Comparison of ENCODE assay signal across 20 cellular contexts in the genomic region with DNA sequence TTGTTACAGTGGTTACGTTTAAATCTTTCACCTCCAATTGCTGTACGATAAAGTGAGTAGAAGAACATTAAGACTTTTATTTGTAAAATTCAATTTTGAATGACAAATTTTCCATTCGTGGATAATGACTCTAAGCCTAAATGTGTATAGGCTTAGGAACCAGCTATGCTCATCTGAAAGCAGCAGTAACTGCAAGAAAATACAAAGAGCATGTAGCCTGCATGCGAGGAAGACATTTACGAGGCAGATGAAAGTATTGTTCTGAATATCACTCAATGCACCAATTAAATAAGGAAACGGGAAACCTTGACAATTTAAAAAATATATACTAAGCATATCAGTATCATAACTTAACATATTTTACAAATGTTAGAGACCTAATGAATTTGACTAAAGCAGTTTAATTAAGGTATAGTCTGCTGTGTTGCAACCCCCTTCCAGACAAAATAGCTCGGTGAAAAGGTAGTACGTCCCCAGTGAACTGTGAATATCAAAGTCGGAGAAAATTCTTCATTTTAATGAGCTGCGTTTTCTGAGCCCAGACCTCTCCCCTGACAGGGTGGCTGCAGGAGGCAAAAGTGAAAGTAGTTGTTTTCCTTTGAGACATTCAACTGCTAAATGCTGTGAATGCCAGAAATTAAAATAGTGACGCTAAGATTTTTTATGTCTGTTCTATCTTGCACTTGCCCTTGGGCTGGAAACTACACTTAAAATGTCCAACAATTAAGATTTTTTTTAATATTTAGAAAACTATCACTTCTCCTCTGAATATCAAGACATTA.
DNase-seq lines count a peak whose midpoint lies in the region; ATAC-seq and TF ChIP-seq lines count a peak whose summit lies in the region.
"Had no signal": no experiment of that assay in that cellular context is flagged by ENCODE, and none has a peak within 500 bp of the region (broad histone marks: within the 10 kb centered on the region; RNA-seq: fewer than 3 reads in every experiment).

No MANE protein-coding gene starts in this region.

- H2BK15ac ChIP-seq in IMR-90 (ENCODE audit: low read depth, low read length) (no peak overlapping the region), mesenchymal stem cell (ENCODE audit: low read depth, poor library complexity, severe bottlenecking) (no peak overlapping the region)

- H3K4me1 ChIP-seq in A673 (ENCODE audit: insufficient read depth, low read length, poor library complexity, severe bottlenecking) (peaks cover 4% of the 10 kb centered on the region), IMR-90 (ENCODE audit: control insufficient read depth, insufficient read depth, low read length) (no peaks in the 10 kb centered on the region), mesenchymal stem cell (ENCODE audit: control insufficient read depth, insufficient read depth, low read depth, low read length) (no peaks in the 10 kb centered on the region)
- H3K4me1 ChIP-seq: A549, right lobe of liver had no signal

- no peak overlapping the region for H3K56ac ChIP-seq in IMR-90 (ENCODE audit: extremely low read depth, insufficient read depth, low read length)

- no peak for TF ChIP-seq CTCF in A673 (conservative IDR thresholded peaks at IDR 0.05; ENCODE audit: low read depth, low read length)
- TF ChIP-seq CTCF in IMR-90 (conservative IDR thresholded peaks at IDR 0.05; ENCODE audit: low read depth, low read length), result no peak
- TF ChIP-seq CTCF in brain (conservative IDR thresholded peaks at IDR 0.05), result no peak

- dilution Hi-C loops in IMR-90 (cut with HindIII; ENCODE audit: low sequenced_read_pairs, unreplicated experiment), result no loop called here

- peaks cover 0 to 8% (median 0%) of the 10 kb centered on the region in 5 experiments for H3K9me3 Mint-ChIP-seq in brain

- no peak overlapping the region for H4K8ac ChIP-seq in IMR-90 (ENCODE audit: low read depth in 2 of 2, low read length in 2 of 2)
- H4K8ac ChIP-seq in mesenchymal stem cell (ENCODE audit: low read length), result no peak overlapping the region

- DNase-seq in A673 (ENCODE audit: low spot score), result peak; percentile 10
- no peak for DNase-seq in IMR-90
- DNase-seq in mesenchymal stem cell, result no peak
- DNase-seq in pons (ENCODE audit: low spot score), result no peak
- DNase-seq in midbrain (lab: John Stamatoyannopoulos, UW), result no peak
- no peak for DNase-seq in RKO (ENCODE audit: low spot score)
- DNase-seq: activated CD4-positive, alpha-beta memory T cell treated with anti-CD3 and anti-CD28 coated beads for 36 hours; anterior cingulate cortex; DMS79; effector CD8-positive, alpha-beta T cell; islet precursor cell; NCI-H2029 treated with DMSO at 0.1 percent for 48 hours; NCI-H82; right lobe of liver; SHP77 treated with DMSO at 0.1 percent for 48 hours; stomach; T-helper 9 cell had no signal

- no peak overlapping the region for H3K9ac ChIP-seq in IMR-90 (ENCODE audit: low read depth, low read length)
- peak overlapping the region; percentile 76 for H3K9ac ChIP-seq in mesenchymal stem cell (ENCODE audit: low read length)

- WGBS in IMR-90 (ENCODE audit: extremely low coverage in 2 of 2, insufficient read length in 1 of 2), 2 experiments, result no CpG with 5 or more reads among the region's 11 CpGs
- 63% methylated on average over 5 of the region's 11 CpGs for WGBS in mesenchymal stem cell

- H3K4me2 ChIP-seq in IMR-90 (ENCODE audit: low read depth, low read length) (peak overlapping the region; percentile 79), mesenchymal stem cell (ENCODE audit: low read length, poor library complexity, severe bottlenecking) (peak overlapping the region; percentile 47)
- H3K4me2 ChIP-seq: A549 had no signal

- H2BK12ac ChIP-seq in mesenchymal stem cell (ENCODE audit: low read length in 2 of 2), result no peak overlapping the region

- POLR2A ChIA-PET in A673 (lab: Charles Lee; ENCODE audit: low non-redundant PET), result no interaction called here
- POLR2A ChIA-PET in IMR-90 (lab: Charles Lee; ENCODE audit: unreplicated experiment), result no interaction called here

- H3K23ac ChIP-seq in IMR-90 (ENCODE audit: low read depth, low read length) (no peak overlapping the region), mesenchymal stem cell (ENCODE audit: low read length in 2 of 2) (no peak overlapping the region)

- in situ Hi-C loops in IMR-90 (cut with MboI; ENCODE audit: low sequenced_read_pairs), result no loop called here

- CTCF ChIA-PET in A673 (lab: Charles Lee) (no interaction called here), IMR-90 (lab: Yijun Ruan, JAX) (no interaction called here)

- H3K9me1 ChIP-seq in IMR-90 (ENCODE audit: insufficient read depth, low read length), result no peaks in the 10 kb centered on the region

- no peaks in the 10 kb centered on the region for H4K20me1 ChIP-seq in IMR-90 (ENCODE audit: insufficient read depth, low read length)

- H2BK5ac ChIP-seq in IMR-90 (ENCODE audit: low read depth, low read length, poor library complexity, severe bottlenecking) (no peak overlapping the region), mesenchymal stem cell (ENCODE audit: low read depth, low read length, poor library complexity, severe bottlenecking) (no peak overlapping the region)

- H3K27ac ChIP-seq in A673 (ENCODE audit: low read depth, low read length, poor library complexity, severe bottlenecking) (no peak overlapping the region), IMR-90 (ENCODE audit: insufficient read depth, low read length) (no peak overlapping the region), mesenchymal stem cell (ENCODE audit: low read length, poor library complexity, severe bottlenecking) (no peak overlapping the region)
- H3K27ac ChIP-seq: A549, right lobe of liver, stomach had no signal

- H3K14ac ChIP-seq in IMR-90 (replicated peaks; ENCODE audit: low read depth, low read length) (no peak overlapping the region), mesenchymal stem cell (ENCODE audit: low read length in 2 of 2) (no peak overlapping the region)

- no peak overlapping the region for H2AFZ ChIP-seq in IMR-90 (replicated peaks; ENCODE audit: low read length, poor library complexity)
- H2AFZ ChIP-seq in mesenchymal stem cell (ENCODE audit: low read depth, low read length), result no peak overlapping the region

- H4K5ac ChIP-seq in IMR-90 (ENCODE audit: low read depth, low read length), result no peak overlapping the region

- H3K79me1 ChIP-seq in IMR-90 (ENCODE audit: low read depth in 1 of 2, low read length in 2 of 2) (no peaks in the 10 kb centered on the region), mesenchymal stem cell (replicated peaks; ENCODE audit: low read length, poor library complexity, severe bottlenecking) (no peaks in the 10 kb centered on the region)

- H3K18ac ChIP-seq in IMR-90 (ENCODE audit: low read depth, low read length) (no peak overlapping the region), mesenchymal stem cell (ENCODE audit: low read depth in 1 of 2, low read length in 2 of 2) (no peak overlapping the region)

- H3K36me3 Mint-ChIP-seq in brain, result no peaks in the 10 kb centered on the region
- H3K36me3 Mint-ChIP-seq: activated CD4-positive, alpha-beta memory T cell treated with anti-CD3 and anti-CD28 coated beads for 36 hours had no signal

- no peak overlapping the region for H2BK120ac ChIP-seq in IMR-90 (ENCODE audit: low read depth, low read length)
- H2BK120ac ChIP-seq in mesenchymal stem cell (ENCODE audit: low read depth, low read length), result no peak overlapping the region

- no peak overlapping the region for H2AK9ac ChIP-seq in IMR-90 (replicated peaks; ENCODE audit: low read depth, low read length, poor library complexity)

- ATAC-seq in IMR-90 (ENCODE audit: low read depth) (peak; percentile 11; the same call in 1 of the 2 replicates), GM21423 (IDR thresholded peaks at IDR 0.05; ENCODE audit: unreplicated experiment) (no peak)
- ATAC-seq: A549 had no signal

- peak overlapping the region; percentile 36 to 86 (median 73) for H3K4me3 Mint-ChIP-seq in brain
- H3K4me3 Mint-ChIP-seq: activated CD4-positive, alpha-beta memory T cell treated with anti-CD3 and anti-CD28 coated beads for 36 hours had no signal

- H3K4ac ChIP-seq in IMR-90 (ENCODE audit: low read depth, low read length), result no peak overlapping the region
- H3K4ac ChIP-seq in mesenchymal stem cell (ENCODE audit: low read depth in 1 of 2, low read length in 2 of 2), result no peak overlapping the region

- intact Hi-C loops in A673 (cut with micrococcal nuclease; ENCODE audit: unreplicated experiment) (no loop called here), IMR-90 (cut with micrococcal nuclease) (no loop called here)

- H2AK5ac ChIP-seq in IMR-90 (ENCODE audit: low read depth, low read length) (no peak overlapping the region), mesenchymal stem cell (ENCODE audit: low read length, severe bottlenecking) (no peak overlapping the region)

- H2BK20ac ChIP-seq in IMR-90 (ENCODE audit: low read depth, low read length), result no peak overlapping the region

- TF ChIP-seq RAD21 in IMR-90 (IDR thresholded peaks at IDR 0.05; ENCODE audit: low read length), result no peak

- H3K9me3 ChIP-seq in A673 (ENCODE audit: low read depth, low read length, poor library complexity, severe bottlenecking), result no peaks in the 10 kb centered on the region
- H3K9me3 ChIP-seq in IMR-90 (ENCODE audit: control insufficient read depth, insufficient read depth, low read length), result no peaks in the 10 kb centered on the region
- H3K9me3 ChIP-seq in mesenchymal stem cell (ENCODE audit: control insufficient read depth, low read length), result peaks cover 3% of the 10 kb centered on the region
- H3K9me3 ChIP-seq: A549, right lobe of liver, stomach had no signal

- H3K27me3 ChIP-seq in A673 (replicated peaks; ENCODE audit: insufficient read depth, low read depth, low read length, poor library complexity), result peaks cover 3% of the 10 kb centered on the region
- H3K27me3 ChIP-seq in IMR-90 (ENCODE audit: control insufficient read depth, insufficient read depth, low read length), result no peaks in the 10 kb centered on the region
- no peaks in the 10 kb centered on the region for H3K27me3 ChIP-seq in mesenchymal stem cell (ENCODE audit: control insufficient read depth in 1 of 2, insufficient read depth in 1 of 2, low read length in 2 of 2)
- H3K27me3 ChIP-seq: right lobe of liver, stomach had no signal

- no peak for TF ChIP-seq POLR2A in IMR-90 (IDR thresholded peaks at IDR 0.05; ENCODE audit: low read depth, low read length)

- H4K91ac ChIP-seq in IMR-90 (ENCODE audit: insufficient read depth, low read depth, low read length), result no peak overlapping the region
- H4K91ac ChIP-seq in mesenchymal stem cell (ENCODE audit: low read length), result no peak overlapping the region

- peaks cover 14% of the 10 kb centered on the region for H3K4me1 Mint-ChIP-seq in brain

- peak overlapping the region in 2 of 5 experiments; percentile 16 to 58 for H3K27ac Mint-ChIP-seq in brain
- H3K27ac Mint-ChIP-seq: activated CD4-positive, alpha-beta memory T cell treated with anti-CD3 and anti-CD28 coated beads for 36 hours had no signal

- BruUV-seq in A673 (replicated peaks; lab: Mats Ljungman, UMichigan), result no TSS peak
- no TSS peak for BruUV-seq in IMR-90 (replicated peaks; lab: Mats Ljungman, UMichigan)

- H3K27me3 Mint-ChIP-seq in brain, result peaks cover 3% of the 10 kb centered on the region
- H3K27me3 Mint-ChIP-seq: activated CD4-positive, alpha-beta memory T cell treated with anti-CD3 and anti-CD28 coated beads for 36 hours had no signal

- H3K36me3 ChIP-seq in A673 (ENCODE audit: insufficient read depth, low read length, poor library complexity, severe bottlenecking) (no peaks in the 10 kb centered on the region), IMR-90 (ENCODE audit: control insufficient read depth, insufficient read depth, low read length) (no peaks in the 10 kb centered on the region), mesenchymal stem cell (ENCODE audit: control insufficient read depth in 1 of 2, insufficient read depth in 2 of 2, low read depth in 1 of 2, low read length in 2 of 2) (no peaks in the 10 kb centered on the region)
- H3K36me3 ChIP-seq: right lobe of liver, stomach had no signal

- peak overlapping the region; percentile 35 for H3K4me3 ChIP-seq in A673 (ENCODE audit: low read depth, low read length, poor library complexity, severe bottlenecking)
- peak overlapping the region; percentile 14; the same call in 1 of the 2 replicates for H3K4me3 ChIP-seq in IMR-90 (ENCODE audit: insufficient read depth, low read depth, low read length)
- H3K4me3 ChIP-seq in mesenchymal stem cell (ENCODE audit: insufficient read depth in 1 of 2, low read depth in 1 of 2, low read length in 2 of 2), result peak overlapping the region in 1 of 2 experiments; percentile 69
- H3K4me3 ChIP-seq: A549 had no signal
